ENCODE assay signal across 1 cellular context in genomic region chr19:44648536-44649370, GRCh38.
TF ChIP-seq lines count a peak whose summit lies in the region.

No MANE protein-coding gene starts in this region.

TF ChIP-seq in GM12878, 131 proteins besides CTCF, POLR2A, EP300 and RAD21:
- TF ChIP-seq, protein P1, sequence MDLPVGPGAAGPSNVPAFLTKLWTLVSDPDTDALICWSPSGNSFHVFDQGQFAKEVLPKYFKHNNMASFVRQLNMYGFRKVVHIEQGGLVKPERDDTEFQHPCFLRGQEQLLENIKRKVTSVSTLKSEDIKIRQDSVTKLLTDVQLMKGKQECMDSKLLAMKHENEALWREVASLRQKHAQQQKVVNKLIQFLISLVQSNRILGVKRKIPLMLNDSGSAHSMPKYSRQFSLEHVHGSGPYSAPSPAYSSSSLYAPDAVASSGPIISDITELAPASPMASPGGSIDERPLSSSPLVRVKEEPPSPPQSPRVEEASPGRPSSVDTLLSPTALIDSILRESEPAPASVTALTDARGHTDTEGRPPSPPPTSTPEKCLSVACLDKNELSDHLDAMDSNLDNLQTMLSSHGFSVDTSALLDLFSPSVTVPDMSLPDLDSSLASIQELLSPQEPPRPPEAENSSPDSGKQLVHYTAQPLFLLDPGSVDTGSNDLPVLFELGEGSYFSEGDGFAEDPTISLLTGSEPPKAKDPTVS (IDR thresholded peaks at IDR 0.05; ENCODE audit: low read depth, low read length): no peak
- 0 out of 2 replicates have a peak, but pooled peaks have one; percentile 7 for TF ChIP-seq SPI1 (IDR thresholded peaks at IDR 0.05; ENCODE audit: borderline replicate concordance, insufficient read depth, low read depth, low read length)
